Comparison of ENCODE assay signal across 21 cellular contexts in genomic region chr18:8894823-8895222, GRCh38.
"Had no signal": no experiment of that assay in that cellular context is flagged by ENCODE, and none has a peak within 500 bp of the region (broad histone marks: within the 10 kb centered on the region; RNA-seq: fewer than 3 reads in every experiment).

No MANE protein-coding gene starts in this region.

- H3K36me3 ChIP-seq: SJSA1 had no signal

- H3K4me3 ChIP-seq: SJSA1, SK-N-MC had no signal

- H3K4me2 ChIP-seq: KMS-11 had no signal

- H3K9me3 ChIP-seq: SJSA1 had no signal

- H3K27ac ChIP-seq: HL-60, KMS-11, SJSA1, SK-N-MC had no signal

- DNase-seq: Kasumi-1, MM.1S, NCI-H1092 treated with DMSO at 0.1 percent for 48 hours, NCI-H1436, NCI-H187, NCI-H2029, NCI-H2081 treated with DMSO at 0.1 percent for 48 hours, NCI-H2171, NCI-H226, NCI-H446, NCI-H510A, NCI-H524 treated with DMSO at 0.1 percent for 48 hours, NCI-H69, NCI-H774, Right ventricle myocardium superior, RPMI8226, SIG-M5 had no signal

- H3K9ac ChIP-seq: KMS-11 had no signal

- H3K27me3 ChIP-seq: SJSA1 had no signal
